ENCODE assay signal across 30 cellular contexts in genomic region chr10:38147686-38148085, GRCh38.
"Had no signal": no experiment of that assay in that cellular context is flagged by ENCODE, and none has a peak within 500 bp of the region (broad histone marks: within the 10 kb centered on the region; RNA-seq: fewer than 3 reads in every experiment).

No MANE protein-coding gene starts in this region.

- ATAC-seq: activated CD4-positive, CD25-positive, alpha-beta regulatory T cell treated with anti-CD3 and anti-CD28 coated beads, Interleukin-2, amount 50 U/mL, for 24 hours; esophagus mucosa; sciatic nerve; stimulated activated naive CD8-positive, alpha-beta T cell treated with anti-CD3 and anti-CD28 coated beads, Interleukin-15, Interleukin-2, amounts not matched to agents 100 U/mL and 50 U/mL, for 24 hours; T-helper 17 cell; upper lobe of right lung had no signal

- DNase-seq: activated CD4-positive, alpha-beta memory T cell treated with anti-CD3 and anti-CD28 coated beads for 36 hours; activated CD4-positive, alpha-beta T cell treated with anti-CD3 and anti-CD28 coated beads for 48 hours; activated CD8-positive, alpha-beta memory T cell treated with anti-CD3 and anti-CD28 coated beads, Interleukin-2, amount 50 U/mL, for 4 hours; activated effector memory CD4-positive, alpha-beta T cell treated with anti-CD3 and anti-CD28 coated beads, Interleukin-2, amount 50 U/mL, for 16 hours; activated naive CD4-positive, alpha-beta T cell treated with anti-CD3 and anti-CD28 coated beads for 36 hours; activated naive CD8-positive, alpha-beta T cell treated with anti-CD3 and anti-CD28 coated beads for 36 hours; activated T-cell treated with anti-CD3 and anti-CD28 coated beads, Interleukin-2, amount 50 U/mL, for 1 hour; adrenal gland; cerebellar nuclear complex; cortex of kidney; foreskin fibroblast; left ventricle myocardium inferior; nephron progenitor cell; retina; stimulated activated CD4-positive, alpha-beta T cell treated with anti-CD3 and anti-CD28 coated beads, Interleukin-12 subunit alpha, Interleukin-12 subunit beta, amount 100 ng/mL, for 4 hours; stimulated activated CD4-positive, alpha-beta T cell treated with anti-CD3 and anti-CD28 coated beads, Interleukin-4, amount 100 ng/mL, for 1 hour; stimulated activated naive CD8-positive, alpha-beta T cell treated with anti-CD3 and anti-CD28 coated beads, Interleukin-15, Interleukin-2, amounts not matched to agents 100 U/mL and 50 U/mL, for 24 hours; T-helper 17 cell; T1000; thyroid gland; upper lobe of right lung; WERI-Rb-1 had no signal

- H3K4me1 Mint-ChIP-seq: activated naive CD8-positive, alpha-beta T cell treated with anti-CD3 and anti-CD28 coated beads for 36 hours; brain; nephron progenitor cell; T-helper 17 cell had no signal

- H3K36me3 Mint-ChIP-seq: activated CD4-positive, alpha-beta memory T cell treated with anti-CD3 and anti-CD28 coated beads for 36 hours; activated naive CD8-positive, alpha-beta T cell treated with anti-CD3 and anti-CD28 coated beads for 36 hours had no signal

- H3K9me3 Mint-ChIP-seq: activated naive CD8-positive, alpha-beta T cell treated with anti-CD3 and anti-CD28 coated beads for 36 hours had no signal

- H3K4me3 Mint-ChIP-seq: activated CD4-positive, alpha-beta memory T cell treated with anti-CD3 and anti-CD28 coated beads for 36 hours; activated naive CD4-positive, alpha-beta T cell treated with anti-CD3 and anti-CD28 coated beads for 36 hours; activated naive CD8-positive, alpha-beta T cell treated with anti-CD3 and anti-CD28 coated beads for 36 hours; activated T-helper 1 cell treated with anti-CD3 and anti-CD28 coated beads, Interleukin-12 subunit alpha, Interleukin-12 subunit beta, Interleukin-2, Interleukin-4 antibody, amounts not matched to agents 30 ng/mL and 10 ng/mL and 1 ng/mL, durations not matched to agents 14 hours and 24 hours and 36 hours; brain; nephron progenitor cell; T-helper 17 cell had no signal

- H3K27me3 Mint-ChIP-seq: activated CD4-positive, alpha-beta memory T cell treated with anti-CD3 and anti-CD28 coated beads for 36 hours; activated naive CD8-positive, alpha-beta T cell treated with anti-CD3 and anti-CD28 coated beads for 36 hours; brain; progenitor cell of endocrine pancreas; T-helper 17 cell had no signal

- FAIRE-seq: endothelial cell of umbilical vein, islet of Langerhans had no signal

- H3K27ac Mint-ChIP-seq: activated CD4-positive, alpha-beta memory T cell treated with anti-CD3 and anti-CD28 coated beads for 36 hours; activated naive CD4-positive, alpha-beta T cell treated with anti-CD3 and anti-CD28 coated beads for 36 hours; activated naive CD8-positive, alpha-beta T cell treated with anti-CD3 and anti-CD28 coated beads for 36 hours; activated T-helper 1 cell treated with anti-CD3 and anti-CD28 coated beads, Interleukin-12 subunit alpha, Interleukin-12 subunit beta, Interleukin-2, Interleukin-4 antibody, amounts not matched to agents 30 ng/mL and 10 ng/mL and 1 ng/mL, durations not matched to agents 14 hours and 24 hours and 36 hours; brain; nephron progenitor cell; progenitor cell of endocrine pancreas; T-helper 17 cell had no signal
